9 cellular contexts compared by ENCODE assay signal in the genomic region with DNA sequence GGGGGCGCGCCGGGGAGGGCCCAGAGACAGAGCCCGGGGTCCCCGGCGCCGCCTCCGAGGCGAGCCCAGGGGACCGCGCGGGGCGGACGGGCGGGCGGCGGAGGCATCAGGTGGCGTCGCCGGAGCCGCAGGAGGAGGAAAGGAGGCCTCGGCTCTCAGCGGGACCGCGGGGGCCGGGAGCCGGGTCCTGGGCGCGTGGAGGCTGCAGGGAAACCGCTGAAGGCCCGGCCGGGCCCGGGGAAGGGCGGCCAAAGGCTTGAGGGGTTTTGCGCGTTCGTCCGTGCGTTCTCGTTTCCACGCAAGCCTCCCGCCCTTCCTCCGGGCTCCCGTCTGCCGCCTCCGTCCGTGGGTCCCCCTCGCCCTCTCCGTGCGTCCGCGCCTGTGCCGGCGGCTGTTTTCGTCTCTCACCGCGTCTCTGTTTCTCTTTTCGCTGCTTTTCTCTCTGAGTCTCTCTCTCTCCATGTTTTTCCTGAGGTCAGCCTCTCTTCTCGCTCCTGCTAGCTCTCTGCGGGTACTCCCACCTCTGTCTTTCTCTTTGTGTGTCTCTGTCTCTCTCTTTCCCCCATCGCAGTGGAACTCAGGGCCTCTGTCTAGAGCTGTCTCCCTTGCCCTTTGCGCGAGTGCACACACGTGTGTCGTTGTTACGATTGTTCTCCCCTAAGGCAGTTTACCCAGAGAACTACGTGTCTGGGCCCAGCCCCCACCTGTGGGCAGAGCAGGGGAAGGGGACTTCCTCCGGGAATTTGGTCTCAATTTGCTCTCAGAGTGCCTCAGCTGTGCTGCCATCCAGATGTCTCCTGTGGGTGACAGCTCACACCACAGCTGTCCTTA. TPM values are rescaled to one million over a fixed set of nuclear protein-coding genes. Genes with fewer than 3 reads are reported as not detected.
DNase-seq lines count a peak whose midpoint lies in the region; ATAC-seq and TF ChIP-seq lines count a peak whose summit lies in the region.
"Had no signal": no experiment of that assay in that cellular context is flagged by ENCODE, and none has a peak within 500 bp of the region (broad histone marks: within the 10 kb centered on the region; RNA-seq: fewer than 3 reads in every experiment).

No MANE protein-coding gene starts in this region.

- ATAC-seq in CD4-positive, CD25-positive, alpha-beta regulatory T cell (ENCODE audit: low read depth in 2 of 2) = no peak
- no peak for ATAC-seq in GM21367 (IDR thresholded peaks at IDR 0.05; ENCODE audit: unreplicated experiment)
- ATAC-seq in HG02973 (IDR thresholded peaks at IDR 0.05; ENCODE audit: unreplicated experiment) = no peak

- peaks cover 29 to 66% (median 49%) of the 10 kb centered on the region in 4 donors for H3K4me1 Mint-ChIP-seq in CD4-positive, CD25-positive, alpha-beta regulatory T cell
- H3K4me1 Mint-ChIP-seq in neural progenitor cell = peaks cover 13% of the 10 kb centered on the region

- H4K20me1 ChIP-seq in neural progenitor cell (ENCODE audit: low read depth) = peaks cover 21% of the 10 kb centered on the region

- H3K9me3 ChIP-seq in CD4-positive, CD25-positive, alpha-beta regulatory T cell (ENCODE audit: control insufficient read depth in 2 of 2, low read length in 2 of 2) = no peaks in the 10 kb centered on the region
- no peaks in the 10 kb centered on the region for H3K9me3 ChIP-seq in neural progenitor cell (ENCODE audit: low read depth)

- no peak overlapping the region for H3K9ac ChIP-seq in neural progenitor cell

- peak overlapping the region; percentile 41 for H3K27ac ChIP-seq in CD4-positive, CD25-positive, alpha-beta regulatory T cell (ENCODE audit: insufficient read depth, low read length, poor library complexity, severe bottlenecking)
- H3K27ac ChIP-seq in coronary artery (no peak overlapping the region), neural progenitor cell (no peak overlapping the region)

- no peaks in the 10 kb centered on the region for H3K27me3 Mint-ChIP-seq in CD4-positive, CD25-positive, alpha-beta regulatory T cell
- peaks cover 55% of the 10 kb centered on the region for H3K27me3 Mint-ChIP-seq in neural progenitor cell (ENCODE audit: insufficient read depth, low read depth)

- peak overlapping the region; percentile 97 for H2AFZ ChIP-seq in neural progenitor cell (replicated peaks)

- H3K4me3 ChIP-seq in CD4-positive, CD25-positive, alpha-beta regulatory T cell (ENCODE audit: low read depth, low read length) = peak overlapping the region; percentile 85
- H3K4me3 ChIP-seq in coronary artery (peak overlapping the region; percentile 61), neural progenitor cell (peak overlapping the region; percentile 43)

- peak overlapping the region; percentile 82 to 99 (median 98) for H3K4me3 Mint-ChIP-seq in CD4-positive, CD25-positive, alpha-beta regulatory T cell
- H3K4me3 Mint-ChIP-seq in neural progenitor cell = peak overlapping the region; percentile 81

- H3K4me1 ChIP-seq in CD4-positive, CD25-positive, alpha-beta regulatory T cell (ENCODE audit: control insufficient read depth, insufficient read depth, low read length, poor library complexity, severe bottlenecking) = peaks cover 62% of the 10 kb centered on the region
- H3K4me1 ChIP-seq in neural progenitor cell = peaks cover 4% of the 10 kb centered on the region

- H3K9me3 Mint-ChIP-seq in CD4-positive, CD25-positive, alpha-beta regulatory T cell = no peaks in the 10 kb centered on the region
- H3K9me3 Mint-ChIP-seq in neural progenitor cell = no peaks in the 10 kb centered on the region

- H3K79me2 ChIP-seq in neural progenitor cell (ENCODE audit: low read depth) = no peaks in the 10 kb centered on the region

- peak overlapping the region; percentile 92 to 94 (median 93) for H3K27ac Mint-ChIP-seq in CD4-positive, CD25-positive, alpha-beta regulatory T cell
- no peak overlapping the region for H3K27ac Mint-ChIP-seq in neural progenitor cell

- H3K36me3 Mint-ChIP-seq in CD4-positive, CD25-positive, alpha-beta regulatory T cell = peaks cover 26% of the 10 kb centered on the region
- H3K36me3 Mint-ChIP-seq in neural progenitor cell = no peaks in the 10 kb centered on the region

- H3F3A ChIP-seq in neural progenitor cell (ENCODE audit: low read depth) = peaks cover 20% of the 10 kb centered on the region

- TF ChIP-seq CTCF in coronary artery (IDR thresholded peaks at IDR 0.05) = no peak
- TF ChIP-seq CTCF in neural progenitor cell (IDR thresholded peaks at IDR 0.05) = no peak

- peak overlapping the region; percentile 84 for H3K4me2 ChIP-seq in neural progenitor cell

- peak in 1 of 3 donors; percentile 53 for DNase-seq in CD4-positive, CD25-positive, alpha-beta regulatory T cell
- peak; percentile 63 for DNase-seq in NCI-H69 (lab: John Stamatoyannopoulos, UW)
- peak; percentile 47 for DNase-seq in coronary artery (ENCODE audit: low spot score)
- DNase-seq in neural progenitor cell (ENCODE audit: low spot score) = peak; percentile 61
- DNase-seq in MV-4-11 (lab: John Stamatoyannopoulos, UW) = no peak
- no peak for DNase-seq in UCSD-AML1 (lab: John Stamatoyannopoulos, UW; ENCODE audit: unreplicated experiment)

- H3K36me3 ChIP-seq in CD4-positive, CD25-positive, alpha-beta regulatory T cell (ENCODE audit: control insufficient read depth, insufficient read depth, low read length) = peaks cover 28% of the 10 kb centered on the region
- no peaks in the 10 kb centered on the region for H3K36me3 ChIP-seq in neural progenitor cell

- H3K27me3 ChIP-seq in CD4-positive, CD25-positive, alpha-beta regulatory T cell (ENCODE audit: control insufficient read depth, insufficient read depth, low read length) = no peaks in the 10 kb centered on the region
- H3K27me3 ChIP-seq in neural progenitor cell = peaks cover 94% of the 10 kb centered on the region

RNA-seq across cellular contexts. Expression of a gene that starts 2.1 kb away (rescaled TPM):
- total RNA-seq in CD4-positive, CD25-positive, alpha-beta regulatory T cell = 71.3 TPM
- polyA plus RNA-seq in CD4-positive, CD25-positive, alpha-beta regulatory T cell = 10 to 100 TPM in 3 of 4 donors, 1 to 10 TPM in 1; 9.0 to 14.3 (median 11.2) TPM
- total RNA-seq in neural progenitor cell (ENCODE audit: low replicate concordance) = 0.11 and 0.53 TPM in 2 replicates
- total RNA-seq: renal cortical epithelial cell had no signal

Comparison
In these comparisons a context has a peak if more than half of its experiments do, and no peak if none do; other contexts are left out.
1. DNase-seq: peak in NCI-H69 (single experiment), coronary artery (single experiment) and neural progenitor cell (single experiment); none in MV-4-11 (single experiment) and UCSD-AML1 (single experiment).
2. RNA of a gene that starts 2.1 kb away (total RNA-seq): 71.3 TPM in CD4-positive, CD25-positive, alpha-beta regulatory T cell (single experiment); 0.11 to 0.53 TPM in neural progenitor cell; every median in the first group is over 10 times any median in the second.
3. Peak in every context shown above with its lines, with median percentiles within 50 percentile points of each other: H3K4me3 ChIP-seq.